Comparison of ENCODE assay signal across 20 cellular contexts in genomic region chr5:59519338-59519737, GRCh38.
DNase-seq lines count a peak whose midpoint lies in the region; ATAC-seq, FAIRE-seq and TF ChIP-seq lines count a peak whose summit lies in the region.
"Had no signal": no experiment of that assay in that cellular context is flagged by ENCODE, and none has a peak within 500 bp of the region (broad histone marks: within the 10 kb centered on the region; RNA-seq: fewer than 3 reads in every experiment).

No MANE protein-coding gene starts in this region.

- H3K36me3 Mint-ChIP-seq in endodermal cell (ENCODE audit: low read depth), result peaks cover 9% of the 10 kb centered on the region
- peaks cover 0 to 5% (median 0%) of the 10 kb centered on the region in 3 donors for H3K36me3 Mint-ChIP-seq in naive thymus-derived CD8-positive, alpha-beta T cell
- H3K36me3 Mint-ChIP-seq: CD4-positive, alpha-beta memory T cell had no signal

- peaks cover 9% of the 10 kb centered on the region for H3K9me3 Mint-ChIP-seq in endodermal cell
- H3K9me3 Mint-ChIP-seq in naive thymus-derived CD8-positive, alpha-beta T cell, result peaks cover 0 to 9% (median 0%) of the 10 kb centered on the region in 9 donors
- H3K9me3 Mint-ChIP-seq: HFFc6 had no signal

- no peak overlapping the region for H2BK5ac ChIP-seq in mesendoderm (ENCODE audit: low read length)

- H3K9me3 ChIP-seq in endodermal cell (ENCODE audit: control insufficient read depth, low read length), result peaks cover 24% of the 10 kb centered on the region
- H3K9me3 ChIP-seq: BE2C had no signal

- H2AK5ac ChIP-seq in mesendoderm (ENCODE audit: low read length), result peak overlapping the region; percentile 89

- H3K27ac ChIP-seq in endodermal cell (ENCODE audit: low read depth, low read length) (no peak overlapping the region), mesendoderm (ENCODE audit: low read depth, low read length) (no peak overlapping the region)
- H3K27ac ChIP-seq: C4-2B had no signal

- no peak overlapping the region for H3K18ac ChIP-seq in mesendoderm (ENCODE audit: low read length)

- no peak for DNase-seq in H54 (ENCODE audit: insufficient read length, low spot score)
- DNase-seq in endodermal cell, result no peak
- no peak for DNase-seq in mesendoderm
- no peak for DNase-seq in head of caudate nucleus
- DNase-seq in NK-92 (lab: John Stamatoyannopoulos, UW; ENCODE audit: unreplicated experiment), result no peak
- no peak for DNase-seq in naive thymus-derived CD8-positive, alpha-beta T cell
- DNase-seq: BE2C; CD4-positive, alpha-beta memory T cell; DMS153; DMS79 treated with DMSO at 0.1 percent for 48 hours; EL; GOT3; HCEC 1CT; HFFc6 had no signal

- no peak overlapping the region for H3K27ac Mint-ChIP-seq in endodermal cell
- no peak overlapping the region for H3K27ac Mint-ChIP-seq in naive thymus-derived CD8-positive, alpha-beta T cell
- H3K27ac Mint-ChIP-seq: CD4-positive, alpha-beta memory T cell; HFFc6 had no signal

- H3K4me1 Mint-ChIP-seq in endodermal cell, result peaks cover 4% of the 10 kb centered on the region
- no peaks in the 10 kb centered on the region for H3K4me1 Mint-ChIP-seq in naive thymus-derived CD8-positive, alpha-beta T cell
- H3K4me1 Mint-ChIP-seq: CD4-positive, alpha-beta memory T cell had no signal

- H3K36me3 ChIP-seq in endodermal cell (ENCODE audit: control insufficient read depth, insufficient read depth, low read length), result no peaks in the 10 kb centered on the region
- no peaks in the 10 kb centered on the region for H3K36me3 ChIP-seq in mesendoderm (ENCODE audit: control insufficient read depth, insufficient read depth, low read length)
- H3K36me3 ChIP-seq: BE2C had no signal

- no peaks in the 10 kb centered on the region for H3K27me3 ChIP-seq in endodermal cell (ENCODE audit: control insufficient read depth, insufficient read depth, low read length, poor library complexity, severe bottlenecking)
- no peaks in the 10 kb centered on the region for H3K27me3 ChIP-seq in mesendoderm (ENCODE audit: insufficient read depth, low read length, poor library complexity)
- H3K27me3 ChIP-seq: BE2C had no signal

- peak overlapping the region; percentile 19 for H3K56ac ChIP-seq in mesendoderm (ENCODE audit: low read length)

- H4K5ac ChIP-seq in mesendoderm (ENCODE audit: low read length), result no peak overlapping the region

- H3K23ac ChIP-seq in mesendoderm (ENCODE audit: low read length), result no peak overlapping the region

- ATAC-seq in HG03571 (IDR thresholded peaks at IDR 0.05; ENCODE audit: unreplicated experiment), result no peak
- ATAC-seq in naive thymus-derived CD8-positive, alpha-beta T cell, result no peak
- ATAC-seq: K562 had no signal

- WGBS in endodermal cell (ENCODE audit: insufficient coverage in 1 of 2, insufficient read length in 1 of 2), 2 experiments, result 95 to 96% methylated on average over 4 to 5 of the region's 5 CpGs
- no CpG with 5 or more reads among the region's 5 CpGs for WGBS in mesendoderm (ENCODE audit: extremely low coverage, insufficient coverage, low lambda C conversion rate)

- H3K4me2 ChIP-seq in mesendoderm (ENCODE audit: low read length), result no peak overlapping the region

- no peak for TF ChIP-seq POLR2A in H54 (IDR thresholded peaks at IDR 0.05; ENCODE audit: low read depth, low read length)

- POLR2A ChIA-PET in naive thymus-derived CD8-positive, alpha-beta T cell (lab: Charles Lee), result no interaction called here

- intact Hi-C loops in head of caudate nucleus (cut with DNase I), result no loop called here

- no peak overlapping the region for H3K4ac ChIP-seq in mesendoderm (ENCODE audit: low read depth, low read length)

- H3K4me3 ChIP-seq in endodermal cell (ENCODE audit: low read length), result peak overlapping the region; percentile 26
- no peak overlapping the region for H3K4me3 ChIP-seq in mesendoderm (ENCODE audit: low read length)
- H3K4me3 ChIP-seq: K562 had no signal

- no peak for TF ChIP-seq CTCF in endodermal cell (conservative IDR thresholded peaks at IDR 0.05)

- no peak overlapping the region for H3K9ac ChIP-seq in endodermal cell (ENCODE audit: extremely low read depth, low read length, poor library complexity, severe bottlenecking)
- no peak overlapping the region for H3K9ac ChIP-seq in mesendoderm (ENCODE audit: low read length)

- H3K79me2 ChIP-seq in mesendoderm (ENCODE audit: control insufficient read depth, insufficient read depth, low read length), result no peaks in the 10 kb centered on the region

- FAIRE-seq in H54 (lab: Jason Lieb, UNC), result peak; percentile 61
- FAIRE-seq: D721Med, G401.6, GM12891, K562 had no signal

- H2BK15ac ChIP-seq in mesendoderm (replicated peaks; ENCODE audit: low read depth), result no peak overlapping the region

- no peaks in the 10 kb centered on the region for H3K79me1 ChIP-seq in mesendoderm (ENCODE audit: low read length)

- H3K4me3 Mint-ChIP-seq in endodermal cell, result no peak overlapping the region
- no peak overlapping the region for H3K4me3 Mint-ChIP-seq in naive thymus-derived CD8-positive, alpha-beta T cell
- H3K4me3 Mint-ChIP-seq: CD4-positive, alpha-beta memory T cell; HFFc6 had no signal

- no peaks in the 10 kb centered on the region for H3K27me3 Mint-ChIP-seq in endodermal cell (ENCODE audit: insufficient read depth)
- H3K27me3 Mint-ChIP-seq in naive thymus-derived CD8-positive, alpha-beta T cell, result peaks cover 0 to 3% (median 0%) of the 10 kb centered on the region in 5 donors
- H3K27me3 Mint-ChIP-seq: CD4-positive, alpha-beta memory T cell had no signal

- H3K4me1 ChIP-seq in endodermal cell (ENCODE audit: control insufficient read depth, insufficient read depth, low read length) (peaks cover 4% of the 10 kb centered on the region), mesendoderm (ENCODE audit: control insufficient read depth, low read depth, low read length) (no peaks in the 10 kb centered on the region)
- H3K4me1 ChIP-seq: BE2C had no signal

- no peak overlapping the region for H2BK120ac ChIP-seq in mesendoderm (ENCODE audit: low read depth, low read length)

- no peak overlapping the region for H4K8ac ChIP-seq in mesendoderm (ENCODE audit: low read depth, low read length)
